In the genomic region with DNA sequence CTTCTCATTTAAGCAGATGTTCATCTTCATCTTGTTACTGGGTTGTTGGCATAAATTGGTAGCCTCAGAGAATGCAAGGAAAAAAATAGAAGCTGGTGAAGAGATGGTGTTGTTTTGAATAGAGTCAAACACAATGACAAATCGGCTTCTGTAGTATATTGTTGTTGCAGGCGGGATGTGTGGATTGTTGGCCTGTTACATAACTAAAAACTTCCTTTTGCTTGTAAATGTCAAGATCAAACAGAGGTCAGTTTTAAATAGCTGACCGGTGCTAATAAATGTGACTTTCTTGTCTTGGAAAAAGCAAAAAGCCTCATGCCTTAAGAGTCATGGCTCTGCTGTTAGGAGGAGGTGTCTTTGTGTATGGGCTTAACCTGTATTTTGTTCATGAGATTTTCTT, we compare ENCODE assay signal across 32 cellular contexts. TPM values are rescaled to one million over a fixed set of nuclear protein-coding genes. Genes with fewer than 3 reads are reported as not detected.
"Had no signal": no experiment of that assay in that cellular context is flagged by ENCODE, and none has a peak within 500 bp of the region (broad histone marks: within the 10 kb centered on the region; RNA-seq: fewer than 3 reads in every experiment).

No MANE protein-coding gene starts in this region.

- H3K27ac Mint-ChIP-seq: activated CD4-positive, alpha-beta memory T cell treated with anti-CD3 and anti-CD28 coated beads for 36 hours; activated CD4-positive, alpha-beta T cell treated with anti-CD3 and anti-CD28 coated beads, Interleukin-2, amount 10 ng/mL, durations not matched to agents 24 days and 14 days; activated naive CD4-positive, alpha-beta T cell treated with anti-CD3 and anti-CD28 coated beads for 36 hours; activated naive CD8-positive, alpha-beta T cell treated with anti-CD3 and anti-CD28 coated beads for 36 hours; activated T-helper 1 cell treated with anti-CD3 and anti-CD28 coated beads, Interleukin-12 subunit alpha, Interleukin-12 subunit beta, Interleukin-2, Interleukin-4 antibody, amounts not matched to agents 30 ng/mL and 10 ng/mL and 1 ng/mL, durations not matched to agents 14 hours and 24 hours and 36 hours; brain; nephron had no signal

- H3K9me3 Mint-ChIP-seq: activated CD4-positive, alpha-beta memory T cell treated with anti-CD3 and anti-CD28 coated beads for 36 hours; activated CD4-positive, alpha-beta T cell treated with anti-CD3 and anti-CD28 coated beads, Interleukin-2, amount 10 ng/mL, durations not matched to agents 24 days and 14 days; activated naive CD4-positive, alpha-beta T cell treated with anti-CD3 and anti-CD28 coated beads for 36 hours; activated naive CD8-positive, alpha-beta T cell treated with anti-CD3 and anti-CD28 coated beads for 36 hours; activated T-helper 1 cell treated with anti-CD3 and anti-CD28 coated beads, Interleukin-12 subunit alpha, Interleukin-12 subunit beta, Interleukin-2, Interleukin-4 antibody, amounts not matched to agents 30 ng/mL and 10 ng/mL and 1 ng/mL, durations not matched to agents 14 hours and 24 hours and 36 hours; brain; nephron had no signal

- H3K27me3 ChIP-seq: ascending aorta, cardiac muscle cell, esophagus muscularis mucosa, neutrophil, pancreas, right atrium auricular region, testis, transverse colon had no signal

- H3K36me3 Mint-ChIP-seq: activated CD4-positive, alpha-beta memory T cell treated with anti-CD3 and anti-CD28 coated beads for 36 hours; activated naive CD8-positive, alpha-beta T cell treated with anti-CD3 and anti-CD28 coated beads for 36 hours; brain had no signal

- H3K4me1 Mint-ChIP-seq: activated naive CD8-positive, alpha-beta T cell treated with anti-CD3 and anti-CD28 coated beads for 36 hours had no signal

- H3K27me3 Mint-ChIP-seq: activated naive CD8-positive, alpha-beta T cell treated with anti-CD3 and anti-CD28 coated beads for 36 hours; brain had no signal

- H3K4me1 ChIP-seq: ascending aorta, testis had no signal

- H3K9me3 ChIP-seq: ascending aorta, esophagus muscularis mucosa, neutrophil, pancreas, right atrium auricular region, testis, transverse colon had no signal

- H3K27ac ChIP-seq: ascending aorta, cardiac muscle cell, coronary artery, esophagus muscularis mucosa, neutrophil, pancreas, right atrium auricular region, testis, transverse colon had no signal

- H3K4me3 ChIP-seq: ascending aorta, cardiac muscle cell, coronary artery, esophagus muscularis mucosa, pancreas, right atrium auricular region, testis, transverse colon had no signal

- ATAC-seq: pancreas, T-helper 17 cell had no signal

- H3K36me3 ChIP-seq: ascending aorta, cardiac muscle cell, esophagus muscularis mucosa, neutrophil, pancreas, right atrium auricular region, transverse colon had no signal

- H3K4me3 Mint-ChIP-seq: activated CD4-positive, alpha-beta memory T cell treated with anti-CD3 and anti-CD28 coated beads for 36 hours; activated CD4-positive, alpha-beta T cell treated with anti-CD3 and anti-CD28 coated beads, Interleukin-2, amount 10 ng/mL, durations not matched to agents 24 days and 14 days; activated naive CD4-positive, alpha-beta T cell treated with anti-CD3 and anti-CD28 coated beads for 36 hours; activated naive CD8-positive, alpha-beta T cell treated with anti-CD3 and anti-CD28 coated beads for 36 hours; activated T-helper 1 cell treated with anti-CD3 and anti-CD28 coated beads, Interleukin-12 subunit alpha, Interleukin-12 subunit beta, Interleukin-2, Interleukin-4 antibody, amounts not matched to agents 30 ng/mL and 10 ng/mL and 1 ng/mL, durations not matched to agents 14 hours and 24 hours and 36 hours; brain; nephron; T-helper 17 cell had no signal

- DNase-seq: activated CD4-positive, alpha-beta memory T cell treated with anti-CD3 and anti-CD28 coated beads for 36 hours; activated CD4-positive, alpha-beta T cell treated with anti-CD3 and anti-CD28 coated beads, Interleukin-2, amount 10 ng/mL, durations not matched to agents 24 days and 14 days; activated CD4-positive, CD25-positive, alpha-beta regulatory T cell treated with anti-CD3 and anti-CD28 coated beads, Interleukin-2, amount 50 U/mL, for 72 hours; activated CD8-positive, alpha-beta memory T cell treated with anti-CD3 and anti-CD28 coated beads, Interleukin-2, amount 50 U/mL, for 4 hours; activated effector memory CD4-positive, alpha-beta T cell treated with anti-CD3 and anti-CD28 coated beads, Interleukin-2, amount 50 U/mL, for 16 hours; activated naive CD4-positive, alpha-beta T cell treated with anti-CD3 and anti-CD28 coated beads for 36 hours; activated naive CD8-positive, alpha-beta T cell treated with anti-CD3 and anti-CD28 coated beads for 36 hours; activated T-cell treated with anti-CD3 and anti-CD28 coated beads, Interleukin-2, amount 50 U/mL, for 1 hour; cerebellar nuclear complex; glutamatergic neuron; mammary epithelial cell; pancreas; stimulated activated CD4-positive, alpha-beta T cell treated with anti-CD3 and anti-CD28 coated beads, Interleukin-15, amount 100 ng/mL, for 24 hours; stimulated activated naive CD4-positive, alpha-beta T cell; T-helper 17 cell; T1000; testis; transverse colon had no signal

RNA-seq across cellular contexts. Expression of a gene that starts 59.2 kb away (rescaled TPM):
- total RNA-seq: activated CD4-positive, alpha-beta memory T cell treated with anti-CD3 and anti-CD28 coated beads for 36 hours; activated CD4-positive, alpha-beta T cell treated with anti-CD3 and anti-CD28 coated beads, Interleukin-2, amount 10 ng/mL, durations not matched to agents 24 days and 14 days; activated CD8-positive, alpha-beta memory T cell treated with anti-CD3 and anti-CD28 coated beads for 36 hours; activated naive CD4-positive, alpha-beta T cell treated with anti-CD3 and anti-CD28 coated beads for 36 hours; activated naive CD8-positive, alpha-beta T cell treated with anti-CD3 and anti-CD28 coated beads for 36 hours; activated T-helper 1 cell treated with anti-CD3 and anti-CD28 coated beads, Interleukin-12 subunit alpha, Interleukin-12 subunit beta, Interleukin-2, Interleukin-4 antibody, amounts not matched to agents 30 ng/mL and 10 ng/mL and 1 ng/mL, durations not matched to agents 14 hours and 24 hours and 36 hours; ascending aorta; cardiac muscle cell; liver; mammary epithelial cell; mucosa of gallbladder; pancreas; pulmonary artery endothelial cell; right atrium auricular region; transverse colon; urinary bladder had no signal
- polyA plus RNA-seq: liver, mammary epithelial cell, pancreas had no signal
